ENCODE assay signal across 9 cellular contexts in genomic region chr3:81581966-81582599, GRCh38.
A peak's percentile ranks its signal among the peaks of the same experiment; 100 is the strongest.
DNase-seq lines count a peak whose midpoint lies in the region; ATAC-seq lines count a peak whose summit lies in the region.
"Had no signal": no experiment of that assay in that cellular context is flagged by ENCODE, and none has a peak within 500 bp of the region (broad histone marks: within the 10 kb centered on the region; RNA-seq: fewer than 3 reads in every experiment).

No MANE protein-coding gene starts in this region.

- DNase-seq in SIG-M5 treated with dmso at 0.1 percent for 504 hours (lab: John Stamatoyannopoulos, UW; ENCODE audit: unreplicated experiment), result peak; percentile 32
- no peak for DNase-seq in SIG-M5 (lab: John Stamatoyannopoulos, UW)
- DNase-seq in SW480 (ENCODE audit: low spot score), result peak; percentile 24
- DNase-seq in fibroblast of the conjunctiva (ENCODE audit: low read depth), result peak; percentile 36
- peak; percentile 29 for DNase-seq in renal cortical epithelial cell (ENCODE audit: low read depth)
- DNase-seq in 8988T, result no peak

- peak; percentile 96 for ATAC-seq in GM19351 (IDR thresholded peaks at IDR 0.05; ENCODE audit: unreplicated experiment)
- ATAC-seq in HG03442 (IDR thresholded peaks at IDR 0.05; ENCODE audit: unreplicated experiment), result peak; percentile 84
- ATAC-seq: effector memory CD8-positive, alpha-beta T cell had no signal

Comparison
In these comparisons a context has a peak if more than half of its experiments do, and no peak if none do; other contexts are left out.
1. DNase-seq: peak in SIG-M5 treated with dmso at 0.1 percent for 504 hours (single experiment), SW480 (single experiment), fibroblast of the conjunctiva (single experiment) and renal cortical epithelial cell (single experiment); none in SIG-M5 (single experiment) and 8988T (single experiment).